In genomic region chr11:9664276-9665171, GRCh38 we compare ENCODE assay signal across 1 cellular context.
A peak's percentile ranks its signal among the peaks of the same experiment; 100 is the strongest.
TF ChIP-seq lines count a peak whose summit lies in the region.

No MANE protein-coding gene starts in this region.

TF ChIP-seq in HepG2, 621 proteins besides CTCF, POLR2A, EP300 and RAD21 (continued from another document and continues in another):
- no peak for TF ChIP-seq THYN1 (CRISPR knock-in tag; IDR thresholded peaks at IDR 0.05; ENCODE audit: borderline replicate concordance, low read depth)
- peak; percentile 42; the same call in 1 of the 2 replicates for TF ChIP-seq JUND (CRISPR knock-in tag; IDR thresholded peaks at IDR 0.05)
- TF ChIP-seq HNRNPH1 (optimal IDR thresholded peaks at IDR 0.05; ENCODE audit: low read depth, low read length), result no peak
- TF ChIP-seq POLR2G (IDR thresholded peaks at IDR 0.05; ENCODE audit: low read depth, low read length), result no peak
- TF ChIP-seq ARNT (IDR thresholded peaks at IDR 0.05), result no peak
- no peak for TF ChIP-seq ZNF205 (CRISPR knock-in tag; IDR thresholded peaks at IDR 0.05)
- peak; percentile 70; the same call in 1 of the 2 replicates for TF ChIP-seq ZNF605 (CRISPR knock-in tag; IDR thresholded peaks at IDR 0.05)
- no peak; the same call in 1 of the 2 replicates for TF ChIP-seq ZNF350 (CRISPR knock-in tag; IDR thresholded peaks at IDR 0.05; ENCODE audit: borderline replicate concordance, low read depth)
- 0 out of 2 replicates have a peak, but pooled peaks have one; percentile 28 for TF ChIP-seq HNF1B (CRISPR knock-in tag; IDR thresholded peaks at IDR 0.05)
- 0 out of 2 replicates have a peak, but pooled peaks have one; percentile 6 for TF ChIP-seq FOXA3 (CRISPR knock-in tag; IDR thresholded peaks at IDR 0.05)
- TF ChIP-seq, protein P1, sequence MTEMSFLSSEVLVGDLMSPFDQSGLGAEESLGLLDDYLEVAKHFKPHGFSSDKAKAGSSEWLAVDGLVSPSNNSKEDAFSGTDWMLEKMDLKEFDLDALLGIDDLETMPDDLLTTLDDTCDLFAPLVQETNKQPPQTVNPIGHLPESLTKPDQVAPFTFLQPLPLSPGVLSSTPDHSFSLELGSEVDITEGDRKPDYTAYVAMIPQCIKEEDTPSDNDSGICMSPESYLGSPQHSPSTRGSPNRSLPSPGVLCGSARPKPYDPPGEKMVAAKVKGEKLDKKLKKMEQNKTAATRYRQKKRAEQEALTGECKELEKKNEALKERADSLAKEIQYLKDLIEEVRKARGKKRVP (CRISPR knock-in tag; IDR thresholded peaks at IDR 0.05), result no peak
- TF ChIP-seq ATF5 (CRISPR knock-in tag; IDR thresholded peaks at IDR 0.05; ENCODE audit: low read depth), result no peak
- TF ChIP-seq MTF1 (CRISPR knock-in tag; IDR thresholded peaks at IDR 0.05), result no peak
- TF ChIP-seq ZNF878 (CRISPR knock-in tag; IDR thresholded peaks at IDR 0.05), result no peak
- TF ChIP-seq, protein P2, sequence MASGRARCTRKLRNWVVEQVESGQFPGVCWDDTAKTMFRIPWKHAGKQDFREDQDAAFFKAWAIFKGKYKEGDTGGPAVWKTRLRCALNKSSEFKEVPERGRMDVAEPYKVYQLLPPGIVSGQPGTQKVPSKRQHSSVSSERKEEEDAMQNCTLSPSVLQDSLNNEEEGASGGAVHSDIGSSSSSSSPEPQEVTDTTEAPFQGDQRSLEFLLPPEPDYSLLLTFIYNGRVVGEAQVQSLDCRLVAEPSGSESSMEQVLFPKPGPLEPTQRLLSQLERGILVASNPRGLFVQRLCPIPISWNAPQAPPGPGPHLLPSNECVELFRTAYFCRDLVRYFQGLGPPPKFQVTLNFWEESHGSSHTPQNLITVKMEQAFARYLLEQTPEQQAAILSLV (CRISPR knock-in tag; IDR thresholded peaks at IDR 0.05; ENCODE audit: borderline replicate concordance), result 0 out of 2 replicates have a peak, but pooled peaks have one; percentile 23
- no peak for TF ChIP-seq MXI1 (IDR thresholded peaks at IDR 0.05; ENCODE audit: borderline replicate concordance, low read depth, low read length)
- no peak for TF ChIP-seq MIER3 (CRISPR knock-in tag; IDR thresholded peaks at IDR 0.05; ENCODE audit: borderline replicate concordance)
- TF ChIP-seq ASH2L (IDR thresholded peaks at IDR 0.05; ENCODE audit: insufficient read length, low read depth, low read length), result peak; percentile 23
- TF ChIP-seq DNMT1 (CRISPR knock-in tag; IDR thresholded peaks at IDR 0.05), result no peak
- TF ChIP-seq ZNF770 (CRISPR knock-in tag; IDR thresholded peaks at IDR 0.05), result 0 out of 2 replicates have a peak, but pooled peaks have one; percentile 14
- TF ChIP-seq, protein P3, sequence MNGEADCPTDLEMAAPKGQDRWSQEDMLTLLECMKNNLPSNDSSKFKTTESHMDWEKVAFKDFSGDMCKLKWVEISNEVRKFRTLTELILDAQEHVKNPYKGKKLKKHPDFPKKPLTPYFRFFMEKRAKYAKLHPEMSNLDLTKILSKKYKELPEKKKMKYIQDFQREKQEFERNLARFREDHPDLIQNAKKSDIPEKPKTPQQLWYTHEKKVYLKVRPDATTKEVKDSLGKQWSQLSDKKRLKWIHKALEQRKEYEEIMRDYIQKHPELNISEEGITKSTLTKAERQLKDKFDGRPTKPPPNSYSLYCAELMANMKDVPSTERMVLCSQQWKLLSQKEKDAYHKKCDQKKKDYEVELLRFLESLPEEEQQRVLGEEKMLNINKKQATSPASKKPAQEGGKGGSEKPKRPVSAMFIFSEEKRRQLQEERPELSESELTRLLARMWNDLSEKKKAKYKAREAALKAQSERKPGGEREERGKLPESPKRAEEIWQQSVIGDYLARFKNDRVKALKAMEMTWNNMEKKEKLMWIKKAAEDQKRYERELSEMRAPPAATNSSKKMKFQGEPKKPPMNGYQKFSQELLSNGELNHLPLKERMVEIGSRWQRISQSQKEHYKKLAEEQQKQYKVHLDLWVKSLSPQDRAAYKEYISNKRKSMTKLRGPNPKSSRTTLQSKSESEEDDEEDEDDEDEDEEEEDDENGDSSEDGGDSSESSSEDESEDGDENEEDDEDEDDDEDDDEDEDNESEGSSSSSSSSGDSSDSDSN (CRISPR knock-in tag; IDR thresholded peaks at IDR 0.05), result peak; percentile 49; the same call in 1 of the 2 replicates
- TF ChIP-seq ERF (CRISPR knock-in tag; IDR thresholded peaks at IDR 0.05), result 0 out of 2 replicates have a peak, but pooled peaks have one; percentile 9
- TF ChIP-seq MTA1 (CRISPR knock-in tag; IDR thresholded peaks at IDR 0.05; ENCODE audit: borderline replicate concordance), result peak; percentile 26; the same call in 1 of the 2 replicates
- TF ChIP-seq CBX1 (IDR thresholded peaks at IDR 0.05; ENCODE audit: low read depth), result peak; percentile 18
- TF ChIP-seq FOXA1 (IDR thresholded peaks at IDR 0.05), result no peak
- TF ChIP-seq FOXA1 (CRISPR knock-in tag; IDR thresholded peaks at IDR 0.05), result 0 out of 2 replicates have a peak, but pooled peaks have one; percentile 7
- no peak for TF ChIP-seq ZNF414 (CRISPR knock-in tag; IDR thresholded peaks at IDR 0.05)
- TF ChIP-seq, protein P4, sequence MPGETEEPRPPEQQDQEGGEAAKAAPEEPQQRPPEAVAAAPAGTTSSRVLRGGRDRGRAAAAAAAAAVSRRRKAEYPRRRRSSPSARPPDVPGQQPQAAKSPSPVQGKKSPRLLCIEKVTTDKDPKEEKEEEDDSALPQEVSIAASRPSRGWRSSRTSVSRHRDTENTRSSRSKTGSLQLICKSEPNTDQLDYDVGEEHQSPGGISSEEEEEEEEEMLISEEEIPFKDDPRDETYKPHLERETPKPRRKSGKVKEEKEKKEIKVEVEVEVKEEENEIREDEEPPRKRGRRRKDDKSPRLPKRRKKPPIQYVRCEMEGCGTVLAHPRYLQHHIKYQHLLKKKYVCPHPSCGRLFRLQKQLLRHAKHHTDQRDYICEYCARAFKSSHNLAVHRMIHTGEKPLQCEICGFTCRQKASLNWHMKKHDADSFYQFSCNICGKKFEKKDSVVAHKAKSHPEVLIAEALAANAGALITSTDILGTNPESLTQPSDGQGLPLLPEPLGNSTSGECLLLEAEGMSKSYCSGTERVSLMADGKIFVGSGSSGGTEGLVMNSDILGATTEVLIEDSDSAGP (CRISPR knock-in tag; IDR thresholded peaks at IDR 0.05; ENCODE audit: borderline replicate concordance), result peak; percentile 25; the same call in 1 of the 2 replicates
- TF ChIP-seq, protein P5, sequence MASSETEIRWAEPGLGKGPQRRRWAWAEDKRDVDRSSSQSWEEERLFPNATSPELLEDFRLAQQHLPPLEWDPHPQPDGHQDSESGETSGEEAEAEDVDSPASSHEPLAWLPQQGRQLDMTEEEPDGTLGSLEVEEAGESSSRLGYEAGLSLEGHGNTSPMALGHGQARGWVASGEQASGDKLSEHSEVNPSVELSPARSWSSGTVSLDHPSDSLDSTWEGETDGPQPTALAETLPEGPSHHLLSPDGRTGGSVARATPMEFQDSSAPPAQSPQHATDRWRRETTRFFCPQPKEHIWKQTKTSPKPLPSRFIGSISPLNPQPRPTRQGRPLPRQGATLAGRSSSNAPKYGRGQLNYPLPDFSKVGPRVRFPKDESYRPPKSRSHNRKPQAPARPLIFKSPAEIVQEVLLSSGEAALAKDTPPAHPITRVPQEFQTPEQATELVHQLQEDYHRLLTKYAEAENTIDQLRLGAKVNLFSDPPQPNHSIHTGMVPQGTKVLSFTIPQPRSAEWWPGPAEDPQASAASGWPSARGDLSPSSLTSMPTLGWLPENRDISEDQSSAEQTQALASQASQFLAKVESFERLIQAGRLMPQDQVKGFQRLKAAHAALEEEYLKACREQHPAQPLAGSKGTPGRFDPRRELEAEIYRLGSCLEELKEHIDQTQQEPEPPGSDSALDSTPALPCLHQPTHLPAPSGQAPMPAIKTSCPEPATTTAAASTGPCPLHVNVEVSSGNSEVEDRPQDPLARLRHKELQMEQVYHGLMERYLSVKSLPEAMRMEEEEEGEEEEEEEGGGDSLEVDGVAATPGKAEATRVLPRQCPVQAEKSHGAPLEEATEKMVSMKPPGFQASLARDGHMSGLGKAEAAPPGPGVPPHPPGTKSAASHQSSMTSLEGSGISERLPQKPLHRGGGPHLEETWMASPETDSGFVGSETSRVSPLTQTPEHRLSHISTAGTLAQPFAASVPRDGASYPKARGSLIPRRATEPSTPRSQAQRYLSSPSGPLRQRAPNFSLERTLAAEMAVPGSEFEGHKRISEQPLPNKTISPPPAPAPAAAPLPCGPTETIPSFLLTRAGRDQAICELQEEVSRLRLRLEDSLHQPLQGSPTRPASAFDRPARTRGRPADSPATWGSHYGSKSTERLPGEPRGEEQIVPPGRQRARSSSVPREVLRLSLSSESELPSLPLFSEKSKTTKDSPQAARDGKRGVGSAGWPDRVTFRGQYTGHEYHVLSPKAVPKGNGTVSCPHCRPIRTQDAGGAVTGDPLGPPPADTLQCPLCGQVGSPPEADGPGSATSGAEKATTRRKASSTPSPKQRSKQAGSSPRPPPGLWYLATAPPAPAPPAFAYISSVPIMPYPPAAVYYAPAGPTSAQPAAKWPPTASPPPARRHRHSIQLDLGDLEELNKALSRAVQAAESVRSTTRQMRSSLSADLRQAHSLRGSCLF (CRISPR knock-in tag; IDR thresholded peaks at IDR 0.05; ENCODE audit: borderline replicate concordance), result no peak
- TF ChIP-seq, protein P6, sequence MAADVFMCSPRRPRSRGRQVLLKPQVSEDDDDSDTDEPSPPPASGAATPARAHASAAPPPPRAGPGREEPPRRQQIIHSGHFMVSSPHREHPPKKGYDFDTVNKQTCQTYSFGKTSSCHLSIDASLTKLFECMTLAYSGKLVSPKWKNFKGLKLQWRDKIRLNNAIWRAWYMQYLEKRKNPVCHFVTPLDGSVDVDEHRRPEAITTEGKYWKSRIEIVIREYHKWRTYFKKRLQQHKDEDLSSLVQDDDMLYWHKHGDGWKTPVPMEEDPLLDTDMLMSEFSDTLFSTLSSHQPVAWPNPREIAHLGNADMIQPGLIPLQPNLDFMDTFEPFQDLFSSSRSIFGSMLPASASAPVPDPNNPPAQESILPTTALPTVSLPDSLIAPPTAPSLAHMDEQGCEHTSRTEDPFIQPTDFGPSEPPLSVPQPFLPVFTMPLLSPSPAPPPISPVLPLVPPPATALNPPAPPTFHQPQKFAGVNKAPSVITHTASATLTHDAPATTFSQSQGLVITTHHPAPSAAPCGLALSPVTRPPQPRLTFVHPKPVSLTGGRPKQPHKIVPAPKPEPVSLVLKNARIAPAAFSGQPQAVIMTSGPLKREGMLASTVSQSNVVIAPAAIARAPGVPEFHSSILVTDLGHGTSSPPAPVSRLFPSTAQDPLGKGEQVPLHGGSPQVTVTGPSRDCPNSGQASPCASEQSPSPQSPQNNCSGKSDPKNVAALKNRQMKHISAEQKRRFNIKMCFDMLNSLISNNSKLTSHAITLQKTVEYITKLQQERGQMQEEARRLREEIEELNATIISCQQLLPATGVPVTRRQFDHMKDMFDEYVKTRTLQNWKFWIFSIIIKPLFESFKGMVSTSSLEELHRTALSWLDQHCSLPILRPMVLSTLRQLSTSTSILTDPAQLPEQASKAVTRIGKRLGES (CRISPR knock-in tag; IDR thresholded peaks at IDR 0.05; ENCODE audit: borderline replicate concordance), result no peak
- 0 out of 2 replicates have a peak, but pooled peaks have one; percentile 14 for TF ChIP-seq MAZ (IDR thresholded peaks at IDR 0.05; ENCODE audit: borderline replicate concordance, low read depth, low read length)
- TF ChIP-seq MAZ (CRISPR knock-in tag; IDR thresholded peaks at IDR 0.05; ENCODE audit: low read depth), result no peak
- TF ChIP-seq ZNF841 (CRISPR knock-in tag; IDR thresholded peaks at IDR 0.05; ENCODE audit: borderline replicate concordance), result no peak
- 0 out of 4 replicates have a peak, but pooled peaks of 1 of the 2 experiments have one; percentile 16 for TF ChIP-seq KLF16 (CRISPR knock-in tag; IDR thresholded peaks at IDR 0.05)
- TF ChIP-seq RBFOX2 (IDR thresholded peaks at IDR 0.05; ENCODE audit: low read depth, low read length), result peak; percentile 1; the same call in 1 of the 2 replicates
- no peak for TF ChIP-seq NR2F1 (CRISPR knock-in tag; IDR thresholded peaks at IDR 0.05)
- TF ChIP-seq HNRNPLL (IDR thresholded peaks at IDR 0.05; ENCODE audit: low read depth, low read length, poor library complexity, severe bottlenecking), result no peak
- TF ChIP-seq ZSCAN9 (CRISPR knock-in tag; IDR thresholded peaks at IDR 0.05; ENCODE audit: borderline replicate concordance), result no peak
- peak; percentile 59; the same call in 1 of the 2 replicates for TF ChIP-seq ZNF557 (CRISPR knock-in tag; IDR thresholded peaks at IDR 0.05)
